ENCODE assay signal across 8 cellular contexts in the genomic region with DNA sequence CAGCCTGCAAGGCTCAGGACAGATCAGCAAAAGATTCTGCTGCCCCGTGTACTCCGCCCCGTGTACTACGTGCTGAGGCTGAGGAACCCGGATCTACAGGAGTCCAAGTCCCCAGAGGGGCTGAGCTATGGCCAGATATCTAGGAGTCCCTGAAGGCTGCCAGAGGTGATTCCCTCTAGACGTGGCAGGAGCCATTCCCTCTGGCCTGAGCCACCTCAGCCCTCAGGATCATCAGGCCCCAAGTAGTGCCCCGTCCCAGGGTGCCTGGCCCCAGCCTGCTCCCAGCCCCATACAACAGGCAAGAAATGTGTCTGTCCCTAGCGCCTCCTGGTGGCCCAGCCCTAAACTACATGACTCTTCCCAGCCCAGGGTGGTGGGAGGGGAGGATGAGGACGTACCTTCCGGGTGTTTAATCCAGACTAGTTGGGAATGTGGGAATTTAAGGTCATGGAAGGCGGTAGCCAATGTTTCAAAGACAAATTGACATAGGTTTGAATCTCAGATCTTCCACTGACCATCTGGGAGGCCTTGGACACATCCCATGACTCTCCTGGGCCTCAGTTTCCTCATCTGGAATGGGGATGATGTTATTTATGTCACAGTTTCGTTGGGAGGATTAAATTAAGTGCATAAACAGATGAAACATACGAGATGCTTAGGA. TPM values are rescaled to one million over a fixed set of nuclear protein-coding genes. Genes with fewer than 3 reads are reported as not detected.
DNase-seq lines count a peak whose midpoint lies in the region; ATAC-seq lines count a peak whose summit lies in the region.

No MANE protein-coding gene starts in this region.

- intact Hi-C loops in activated CD4-positive, alpha-beta memory T cell treated with anti-CD3 and anti-CD28 coated beads for 36 hours (cut with micrococcal nuclease), result loop anchor here (1.0 kb wide), 3 partner anchors 121 to 274 kb away; partner anchors contain the start of gene CEBPB

- H3K4me3 Mint-ChIP-seq in activated CD4-positive, alpha-beta memory T cell treated with anti-CD3 and anti-CD28 coated beads for 36 hours, result no peak overlapping the region

- H3K27ac Mint-ChIP-seq in activated CD4-positive, alpha-beta memory T cell treated with anti-CD3 and anti-CD28 coated beads for 36 hours, result no peak overlapping the region

- CTCF ChIA-PET in activated CD4-positive, alpha-beta memory T cell treated with anti-CD3 and anti-CD28 coated beads for 36 hours (lab: Charles Lee), result interaction anchor here (0.7 to 9.1 kb wide), 5 partner anchors 9 to 279 kb away, joined by 3 to 153 read pairs (median 5); partner anchors contain the start of gene CEBPB

- ATAC-seq in HG02852 (IDR thresholded peaks at IDR 0.05; ENCODE audit: unreplicated experiment) (peak; percentile 64), HG03196 (IDR thresholded peaks at IDR 0.05; ENCODE audit: unreplicated experiment) (no peak)

- no peaks in the 10 kb centered on the region for H3K36me3 Mint-ChIP-seq in activated CD4-positive, alpha-beta memory T cell treated with anti-CD3 and anti-CD28 coated beads for 36 hours

- H3K9me3 Mint-ChIP-seq in activated CD4-positive, alpha-beta memory T cell treated with anti-CD3 and anti-CD28 coated beads for 36 hours, result no peaks in the 10 kb centered on the region

- POLR2A ChIA-PET in activated CD4-positive, alpha-beta memory T cell treated with anti-CD3 and anti-CD28 coated beads for 36 hours (lab: Charles Lee), result no interaction called here

- DNase-seq in DMS53 (lab: John Stamatoyannopoulos, UW), result peak; percentile 83
- peak; percentile 44 for DNase-seq in NCI-H748 (lab: John Stamatoyannopoulos, UW; ENCODE audit: unreplicated experiment)
- peak; percentile 90 for DNase-seq in activated CD4-positive, alpha-beta memory T cell treated with anti-CD3 and anti-CD28 coated beads for 36 hours
- peak; percentile 93 for DNase-seq in ecto neural progenitor cell (ENCODE audit: low spot score)
- peak; percentile 96 for DNase-seq in mesenteric fat pad (ENCODE audit: low spot score)
- DNase-seq in stimulated activated CD8-positive, alpha-beta memory T cell treated with anti-CD3 and anti-CD28 coated beads, Interleukin-15, amount 100 ng/mL, for 4 hours (ENCODE audit: low read depth in 2 of 2), result peak; percentile 33 to 55

- H3K4me1 Mint-ChIP-seq in activated CD4-positive, alpha-beta memory T cell treated with anti-CD3 and anti-CD28 coated beads for 36 hours (ENCODE audit: low read depth), result peaks cover 8% of the 10 kb centered on the region

- H3K27me3 Mint-ChIP-seq in activated CD4-positive, alpha-beta memory T cell treated with anti-CD3 and anti-CD28 coated beads for 36 hours, result peaks cover 12% of the 10 kb centered on the region

RNA-seq across cellular contexts. Expression of gene PTPN1, which starts 49.4 kb away (rescaled TPM):
- 10 to 100 TPM; 80.6 to 83.4 TPM for total RNA-seq in activated CD4-positive, alpha-beta memory T cell treated with anti-CD3 and anti-CD28 coated beads for 36 hours
- total RNA-seq in mesenteric fat pad, result 50.9 TPM

Comparison
In these comparisons a context has a peak if more than half of its experiments do, and no peak if none do; other contexts are left out.
1. DNase-seq: peak in every context shown above with its lines; median percentile 96 in mesenteric fat pad; 93 in ecto neural progenitor cell; 90 in activated CD4-positive, alpha-beta memory T cell treated with anti-CD3 and anti-CD28 coated beads for 36 hours; 83 in DMS53; 44 in NCI-H748; 44 in stimulated activated CD8-positive, alpha-beta memory T cell treated with anti-CD3 and anti-CD28 coated beads, Interleukin-15, amount 100 ng/mL, for 4 hours.